In the genomic region with DNA sequence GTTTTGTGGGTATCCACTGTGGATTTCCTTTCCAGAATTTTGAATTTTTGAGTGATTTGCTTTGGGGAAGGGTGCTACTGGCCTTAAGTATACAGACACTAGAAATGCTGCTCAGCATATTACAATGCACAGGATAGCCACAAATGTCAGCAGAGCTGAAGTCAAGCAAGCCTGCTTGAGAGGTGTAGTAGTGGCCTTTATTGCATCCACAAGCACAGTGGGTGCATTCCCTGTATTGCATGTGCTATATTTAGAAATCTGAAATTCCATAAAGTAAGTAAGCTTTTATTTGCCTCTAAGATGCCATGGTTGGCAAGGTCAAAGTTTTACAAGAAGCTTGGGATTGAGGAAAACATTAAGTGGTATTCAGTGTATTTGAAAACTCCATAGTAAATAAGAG, we compare ENCODE assay signal across 33 cellular contexts.
"Had no signal": no experiment of that assay in that cellular context is flagged by ENCODE, and none has a peak within 500 bp of the region (broad histone marks: within the 10 kb centered on the region; RNA-seq: fewer than 3 reads in every experiment).

No MANE protein-coding gene starts in this region.

- H3K9me3 ChIP-seq: MG63 had no signal

- H3K36me3 ChIP-seq: MG63 had no signal

- H3K4me3 ChIP-seq: MG63 had no signal

- DNase-seq: Karpas-422, Kasumi-1, MG63, MM.1S, MV-4-11, NCI-H1048, NCI-H1092, NCI-H1092 treated with DMSO at 0.1 percent for 48 hours, NCI-H1105, NCI-H1105 treated with DMSO at 0.1 percent for 48 hours, NCI-H1417, NCI-H1417 treated with DMSO at 0.1 percent for 48 hours, NCI-H1436, NCI-H1436 treated with DMSO at 0.1 percent for 48 hours, NCI-H146, NCI-H1694, NCI-H1694 treated with DMSO at 0.1 percent for 48 hours, NCI-H187, NCI-H187 treated with DMSO at 0.1 percent for 48 hours, NCI-H1930, NCI-H2029, NCI-H2029 treated with DMSO at 0.1 percent for 48 hours, NCI-H2081, NCI-H2081 treated with DMSO at 0.1 percent for 48 hours, NCI-H2107, NCI-H2171, NCI-H2171 treated with DMSO at 0.1 percent for 48 hours, NCI-H2227 treated with DMSO at 0.1 percent for 48 hours, NCI-H226, NCI-H345, NCI-H446, NCI-H446 treated with DMSO at 0.1 percent for 48 hours, NCI-H510A had no signal
